36 cellular contexts compared by ENCODE assay signal in the genomic region with DNA sequence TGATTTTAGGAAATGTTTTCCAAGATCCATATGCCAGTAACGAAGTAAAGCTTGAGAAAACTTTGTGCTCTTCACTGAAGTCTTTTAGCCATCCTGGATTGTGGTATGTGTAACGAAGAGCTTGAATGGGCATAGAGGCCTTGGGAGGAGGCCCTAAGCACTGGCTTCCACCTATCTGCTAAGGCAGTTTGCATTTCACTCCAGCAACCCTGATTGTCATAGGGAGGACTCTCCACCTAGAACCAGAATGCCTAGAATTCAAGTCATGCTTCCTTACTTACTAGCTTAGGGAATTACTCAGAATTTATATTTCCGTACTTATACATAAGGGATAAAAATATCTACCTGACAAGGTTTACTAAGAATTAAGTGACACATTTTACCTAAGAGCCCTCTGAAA.
"Had no signal": no experiment of that assay in that cellular context is flagged by ENCODE, and none has a peak within 500 bp of the region (broad histone marks: within the 10 kb centered on the region; RNA-seq: fewer than 3 reads in every experiment).

No MANE protein-coding gene starts in this region.

- FAIRE-seq: astrocyte, TTC549 had no signal

- H3K27ac ChIP-seq: adrenal gland, body of pancreas, brain microvascular endothelial cell, breast epithelium, cardiac muscle cell, VCaP had no signal

- DNase-seq: activated B cell treated with CpG ODN at 0.5 μM for 24 hours; activated CD4-positive, alpha-beta memory T cell treated with anti-CD3 and anti-CD28 coated beads for 36 hours; activated CD4-positive, alpha-beta T cell treated with anti-CD3 and anti-CD28 coated beads for 4 hours; activated CD4-positive, alpha-beta T cell treated with anti-CD3 and anti-CD28 coated beads, Interleukin-2, amount 10 ng/mL, durations not matched to agents 24 days and 14 days; activated CD4-positive, alpha-beta T cell treated with anti-CD3 and anti-CD28 coated beads, Interleukin-2, amount 50 U/mL, for 1 hour; activated CD4-positive, alpha-beta T cell treated with anti-CD3 and anti-CD28 coated beads, Interleukin-2, amount 50 U/mL, for 4 hours; activated CD4-positive, CD25-positive, alpha-beta regulatory T cell treated with anti-CD3 and anti-CD28 coated beads, Interleukin-2, amount 50 U/mL, for 72 hours; activated CD8-positive, alpha-beta memory T cell treated with anti-CD3 and anti-CD28 coated beads, Interleukin-2, amount 50 U/mL, for 4 hours; activated CD8-positive, alpha-beta T cell treated with anti-CD3 and anti-CD28 coated beads for 36 hours; activated effector memory CD4-positive, alpha-beta T cell treated with anti-CD3 and anti-CD28 coated beads, Interleukin-2, amount 50 U/mL, for 16 hours; activated gamma-delta T cell treated with Interleukin-2 at 50 U/mL for 16 hours; activated naive CD4-positive, alpha-beta T cell; activated naive CD4-positive, alpha-beta T cell treated with anti-CD3 and anti-CD28 coated beads for 36 hours; activated naive CD4-positive, alpha-beta T cell treated with anti-CD3 and anti-CD28 coated beads, Interleukin-2, amount 50 U/mL, for 16 hours; activated naive CD8-positive, alpha-beta T cell treated with anti-CD3 and anti-CD28 coated beads for 36 hours; activated T-cell treated with anti-CD3 and anti-CD28 coated beads for 4 hours; activated T-cell treated with anti-CD3 and anti-CD28 coated beads, Interleukin-2, amount 50 U/mL, for 1 hour; activated T-cell treated with anti-CD3 and anti-CD28 coated beads, Interleukin-2, amount 50 U/mL, for 4 hours; activated T-cell treated with anti-CD3 and anti-CD28 coated beads, Interleukin-2, amount 50 U/mL, for 72 hours; adrenal gland; amniotic stem cell; aorta; body of pancreas; brain microvascular endothelial cell; caudate nucleus; T-cell; T-helper 17 cell had no signal

- H3K4me3 Mint-ChIP-seq: activated B cell treated with CpG ODN at 0.5 μM for 24 hours; activated CD4-positive, alpha-beta memory T cell treated with anti-CD3 and anti-CD28 coated beads for 36 hours; activated CD4-positive, alpha-beta T cell treated with anti-CD3 and anti-CD28 coated beads, Interleukin-2, amount 10 ng/mL, durations not matched to agents 24 days and 14 days; activated CD8-positive, alpha-beta T cell treated with anti-CD3 and anti-CD28 coated beads for 36 hours; activated naive CD4-positive, alpha-beta T cell treated with anti-CD3 and anti-CD28 coated beads for 36 hours; activated naive CD8-positive, alpha-beta T cell treated with anti-CD3 and anti-CD28 coated beads for 36 hours; activated T-cell treated with anti-CD3 and anti-CD28 coated beads, Interleukin-2, amount 50 U/mL, for 4 hours; activated T-cell treated with anti-CD3 and anti-CD28 coated beads, Interleukin-2, amount 50 U/mL, for 72 hours; activated T-helper 1 cell treated with anti-CD3 and anti-CD28 coated beads, Interleukin-12 subunit alpha, Interleukin-12 subunit beta, Interleukin-2, Interleukin-4 antibody, amounts not matched to agents 30 ng/mL and 10 ng/mL and 1 ng/mL, durations not matched to agents 14 hours and 24 hours and 36 hours; activated T-helper 17 cell treated with anti-CD3 and anti-CD28 coated beads, Interleukin-2, amount 50 U/mL, for 72 hours; central memory CD8-positive, alpha-beta T cell; T-cell; T-helper 17 cell had no signal

- H3K27ac Mint-ChIP-seq: activated B cell treated with CpG ODN at 0.5 μM for 24 hours; activated CD4-positive, alpha-beta memory T cell treated with anti-CD3 and anti-CD28 coated beads for 36 hours; activated CD4-positive, alpha-beta T cell treated with anti-CD3 and anti-CD28 coated beads, Interleukin-2, amount 10 ng/mL, durations not matched to agents 24 days and 14 days; activated CD8-positive, alpha-beta T cell treated with anti-CD3 and anti-CD28 coated beads for 36 hours; activated naive CD4-positive, alpha-beta T cell treated with anti-CD3 and anti-CD28 coated beads for 36 hours; activated naive CD4-positive, alpha-beta T cell treated with anti-CD3 and anti-CD28 coated beads, Interleukin-2, amount 50 U/mL, for 72 hours; activated naive CD8-positive, alpha-beta T cell treated with anti-CD3 and anti-CD28 coated beads for 36 hours; activated T-cell treated with anti-CD3 and anti-CD28 coated beads, Interleukin-2, amount 50 U/mL, for 72 hours; activated T-helper 1 cell treated with anti-CD3 and anti-CD28 coated beads, Interleukin-12 subunit alpha, Interleukin-12 subunit beta, Interleukin-2, Interleukin-4 antibody, amounts not matched to agents 30 ng/mL and 10 ng/mL and 1 ng/mL, durations not matched to agents 14 hours and 24 hours and 36 hours; activated T-helper 17 cell treated with anti-CD3 and anti-CD28 coated beads, Interleukin-2, amount 50 U/mL, for 72 hours; T-cell; T-helper 17 cell had no signal

- H3K4me1 ChIP-seq: adrenal gland, body of pancreas, breast epithelium had no signal

- H3K4me3 ChIP-seq: adrenal gland, body of pancreas, breast epithelium, cardiac muscle cell had no signal

- H3K9me3 Mint-ChIP-seq: activated B cell treated with CpG ODN at 0.5 μM for 24 hours; activated CD4-positive, alpha-beta memory T cell treated with anti-CD3 and anti-CD28 coated beads for 36 hours; activated CD4-positive, alpha-beta T cell treated with anti-CD3 and anti-CD28 coated beads, Interleukin-2, amount 10 ng/mL, durations not matched to agents 24 days and 14 days; activated CD8-positive, alpha-beta T cell treated with anti-CD3 and anti-CD28 coated beads for 36 hours; activated naive CD4-positive, alpha-beta T cell treated with anti-CD3 and anti-CD28 coated beads for 36 hours; activated naive CD8-positive, alpha-beta T cell treated with anti-CD3 and anti-CD28 coated beads for 36 hours; activated T-helper 1 cell treated with anti-CD3 and anti-CD28 coated beads, Interleukin-12 subunit alpha, Interleukin-12 subunit beta, Interleukin-2, Interleukin-4 antibody, amounts not matched to agents 30 ng/mL and 10 ng/mL and 1 ng/mL, durations not matched to agents 14 hours and 24 hours and 36 hours had no signal

- H3K36me3 Mint-ChIP-seq: activated CD4-positive, alpha-beta memory T cell treated with anti-CD3 and anti-CD28 coated beads for 36 hours; activated naive CD4-positive, alpha-beta T cell treated with anti-CD3 and anti-CD28 coated beads, Interleukin-2, amount 50 U/mL, for 72 hours; activated naive CD8-positive, alpha-beta T cell treated with anti-CD3 and anti-CD28 coated beads for 36 hours; T-cell had no signal

- H3K27me3 Mint-ChIP-seq: activated B cell treated with CpG ODN at 0.5 μM for 24 hours; activated CD4-positive, alpha-beta memory T cell treated with anti-CD3 and anti-CD28 coated beads for 36 hours; activated CD4-positive, alpha-beta T cell treated with anti-CD3 and anti-CD28 coated beads, Interleukin-2, amount 10 ng/mL, durations not matched to agents 24 days and 14 days; activated CD8-positive, alpha-beta T cell treated with anti-CD3 and anti-CD28 coated beads for 36 hours; activated naive CD8-positive, alpha-beta T cell treated with anti-CD3 and anti-CD28 coated beads for 36 hours; activated T-helper 17 cell treated with anti-CD3 and anti-CD28 coated beads, Interleukin-2, amount 50 U/mL, for 72 hours; central memory CD8-positive, alpha-beta T cell; T-cell; T-helper 17 cell had no signal

- H3K27me3 ChIP-seq: adrenal gland, body of pancreas, brain microvascular endothelial cell, breast epithelium, cardiac muscle cell had no signal

- H3K9me3 ChIP-seq: adrenal gland, body of pancreas, breast epithelium had no signal

- ATAC-seq: activated CD8-positive, alpha-beta T cell treated with anti-CD3 and anti-CD28 coated beads for 36 hours; activated naive CD4-positive, alpha-beta T cell treated with anti-CD3 and anti-CD28 coated beads, Interleukin-2, amount 50 U/mL, for 72 hours; activated T-cell treated with anti-CD3 and anti-CD28 coated beads, Interleukin-2, amount 50 U/mL, for 4 hours; activated T-cell treated with anti-CD3 and anti-CD28 coated beads, Interleukin-2, amount 50 U/mL, for 72 hours; activated T-helper 17 cell treated with anti-CD3 and anti-CD28 coated beads, Interleukin-2, amount 50 U/mL, for 72 hours; body of pancreas; T-cell; T-helper 17 cell had no signal

- H3K4me1 Mint-ChIP-seq: activated B cell treated with CpG ODN at 0.5 μM for 24 hours; activated CD4-positive, alpha-beta T cell treated with anti-CD3 and anti-CD28 coated beads, Interleukin-2, amount 10 ng/mL, durations not matched to agents 24 days and 14 days; activated naive CD8-positive, alpha-beta T cell treated with anti-CD3 and anti-CD28 coated beads for 36 hours; activated T-helper 17 cell treated with anti-CD3 and anti-CD28 coated beads, Interleukin-2, amount 50 U/mL, for 72 hours; central memory CD8-positive, alpha-beta T cell; T-cell; T-helper 17 cell had no signal

- H3K36me3 ChIP-seq: adrenal gland, brain microvascular endothelial cell, breast epithelium, cardiac muscle cell had no signal
